In the genomic region with DNA sequence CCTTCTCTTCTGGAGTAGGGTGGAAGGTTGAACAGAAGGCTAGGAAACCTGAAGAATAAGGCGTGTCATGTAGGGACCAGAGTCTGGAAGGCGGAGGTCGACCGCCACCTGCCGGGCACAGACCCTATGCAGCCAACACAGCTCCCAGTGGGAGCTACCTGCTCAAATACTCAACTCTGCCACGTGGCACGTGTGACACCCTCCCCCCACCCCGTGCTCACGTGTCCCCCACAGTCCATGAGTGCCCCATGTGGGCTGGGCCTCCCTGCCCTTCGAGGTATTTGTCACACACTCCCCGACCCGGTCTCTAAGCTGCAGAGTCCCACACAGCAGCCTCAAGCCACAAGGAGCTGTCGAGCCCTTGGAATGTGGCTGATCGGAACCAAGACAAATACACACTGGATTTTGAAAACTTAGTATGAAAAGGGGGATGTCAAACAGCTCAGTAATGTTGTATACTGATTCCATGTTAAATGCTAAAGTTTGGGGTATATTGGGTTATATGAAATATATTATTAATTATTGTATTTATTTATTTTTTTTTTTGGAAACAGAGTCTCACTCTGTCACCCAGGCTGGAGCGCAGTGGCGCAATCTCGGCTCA, we compare ENCODE assay signal across 8 cellular contexts. TPM values are rescaled to one million over a fixed set of nuclear protein-coding genes. Genes with fewer than 3 reads are reported as not detected.
DNase-seq lines count a peak whose midpoint lies in the region; ATAC-seq and TF ChIP-seq lines count a peak whose summit lies in the region.

No MANE protein-coding gene starts in this region.

- H3K9me2 ChIP-seq in OCI-LY1 (ENCODE audit: low read depth, low read length), result no peaks in the 10 kb centered on the region

- H2AFZ ChIP-seq in OCI-LY1 (ENCODE audit: low read length), result no peak overlapping the region

- H3K9ac ChIP-seq in OCI-LY1 (ENCODE audit: low read length), result no peak overlapping the region

- TF ChIP-seq CTCF in OCI-LY1 (IDR thresholded peaks at IDR 0.05; ENCODE audit: low read length), result peak; percentile 81

- H3K27ac ChIP-seq in OCI-LY1 (ENCODE audit: low read depth, low read length, poor library complexity, severe bottlenecking), result no peak overlapping the region

- H3K4me3 Mint-ChIP-seq in activated naive CD4-positive, alpha-beta T cell treated with anti-CD3 and anti-CD28 coated beads for 36 hours, result no peak overlapping the region

- H3K4me1 Mint-ChIP-seq in activated naive CD4-positive, alpha-beta T cell treated with anti-CD3 and anti-CD28 coated beads for 36 hours (ENCODE audit: low read depth), result peaks cover 7% of the 10 kb centered on the region

- H3K27me3 ChIP-seq in OCI-LY1 (ENCODE audit: insufficient read depth, low read length), result no peaks in the 10 kb centered on the region; the same call in 1 of the 2 replicates

- H3K36me3 ChIP-seq in OCI-LY1 (ENCODE audit: insufficient read depth, low read length), result no peaks in the 10 kb centered on the region

- H3K4me3 ChIP-seq in OCI-LY1 (ENCODE audit: low read depth, low read length, poor library complexity, severe bottlenecking), result no peak overlapping the region

- H3F3A ChIP-seq in OCI-LY1 (ENCODE audit: insufficient read depth, low read length), result no peaks in the 10 kb centered on the region

- no peaks in the 10 kb centered on the region for H3K79me2 ChIP-seq in OCI-LY1 (ENCODE audit: insufficient read depth, low read length)

- H3K36me3 Mint-ChIP-seq in activated naive CD4-positive, alpha-beta T cell treated with anti-CD3 and anti-CD28 coated beads for 36 hours (ENCODE audit: low read depth), result no peaks in the 10 kb centered on the region

- DNase-seq in Right ventricle myocardium superior (no peak), cardiac septum (ENCODE audit: low spot score) (no peak), left colon (peak in 1 of 2 donors; percentile 78), head of caudate nucleus (no peak), medulla oblongata (ENCODE audit: extremely low spot score) (no peak), NCI-H345 (lab: John Stamatoyannopoulos, UW) (no peak)
- peak; percentile 79 for DNase-seq in activated naive CD4-positive, alpha-beta T cell treated with anti-CD3 and anti-CD28 coated beads for 36 hours

- peaks cover 3% of the 10 kb centered on the region for H3K4me1 ChIP-seq in OCI-LY1 (ENCODE audit: insufficient read depth, low read length, severe bottlenecking)

- peak overlapping the region; percentile 50; the same call in 1 of the 2 replicates for H3K4me2 ChIP-seq in OCI-LY1 (ENCODE audit: low read length)

- no peaks in the 10 kb centered on the region for H3K9me3 ChIP-seq in OCI-LY1 (ENCODE audit: low read length)

- H3K27ac Mint-ChIP-seq in activated naive CD4-positive, alpha-beta T cell treated with anti-CD3 and anti-CD28 coated beads for 36 hours, result no peak overlapping the region

- intact Hi-C loops in Right ventricle myocardium superior (cut with DNase I), result loop anchor here (2.0 to 5.0 kb wide), 2 partner anchors 51 to 240 kb away; a partner anchor contains a TSS
- intact Hi-C loops in cardiac septum (cut with DNase I), result loop anchor here (5.0 kb wide), 3 partner anchors 71 to 241 kb away; no protein-coding TSS in a partner anchor
- intact Hi-C loops in activated naive CD4-positive, alpha-beta T cell treated with anti-CD3 and anti-CD28 coated beads for 36 hours (cut with micrococcal nuclease), result loop anchor here (1.0 to 5.0 kb wide), 11 partner anchors 38 to 240 kb away; a partner anchor contains a TSS
- intact Hi-C loops in left colon (cut with DNase I, micrococcal nuclease), result no loop called here
- intact Hi-C loops in head of caudate nucleus (cut with DNase I), result loop anchor here (5.0 kb wide), 1 partner anchor 71 kb away; no protein-coding TSS in a partner anchor

- no peaks in the 10 kb centered on the region for H3K27me3 Mint-ChIP-seq in activated naive CD4-positive, alpha-beta T cell treated with anti-CD3 and anti-CD28 coated beads for 36 hours (ENCODE audit: low read depth)

- ATAC-seq in Right ventricle myocardium superior (ENCODE audit: poor library complexity), result peak; percentile 30
- ATAC-seq in left colon, result peak; percentile 71

- CTCF ChIA-PET in activated naive CD4-positive, alpha-beta T cell treated with anti-CD3 and anti-CD28 coated beads for 36 hours (lab: Charles Lee), result interaction anchor here (0.6 to 4.6 kb wide), 53 partner anchors 8 to 245 kb away, joined by 3 to 68 read pairs (median 6); a partner anchor contains a TSS

- H3K9me3 Mint-ChIP-seq in activated naive CD4-positive, alpha-beta T cell treated with anti-CD3 and anti-CD28 coated beads for 36 hours, result no peaks in the 10 kb centered on the region

- H4K20me1 ChIP-seq in OCI-LY1 (ENCODE audit: insufficient read depth, low read length), result no peaks in the 10 kb centered on the region

RNA-seq across cellular contexts. Expression of a gene that starts 11.7 kb away (rescaled TPM):
- total RNA-seq in Right ventricle myocardium superior (9.0 TPM), cardiac septum (9.0 TPM), left colon (10 to 100 TPM; 55.4 to 69.3 TPM)
- 1 to 10 TPM in 1 of 2 experiments, under 1 TPM in 1; 0.91 to 1.6 TPM for total RNA-seq in activated naive CD4-positive, alpha-beta T cell treated with anti-CD3 and anti-CD28 coated beads for 36 hours

RNA-seq across cellular contexts. Expression of a gene that starts 25.1 kb away (rescaled TPM):
- not detected for total RNA-seq in Right ventricle myocardium superior
- not detected for total RNA-seq in cardiac septum
- total RNA-seq in activated naive CD4-positive, alpha-beta T cell treated with anti-CD3 and anti-CD28 coated beads for 36 hours, result not detected
- 1 to 10 TPM; 1.4 to 2.4 TPM for total RNA-seq in left colon

RNA-seq across cellular contexts. Expression of a gene that starts 26.6 kb away (rescaled TPM):
- total RNA-seq in Right ventricle myocardium superior (18.4 TPM), cardiac septum (20.1 TPM), left colon (1 to 10 TPM; 3.1 to 3.2 TPM)
- total RNA-seq in activated naive CD4-positive, alpha-beta T cell treated with anti-CD3 and anti-CD28 coated beads for 36 hours, result under 1 TPM; 0.49 to 0.93 TPM

RNA-seq across cellular contexts. Expression of a gene that starts 36.8 kb away (rescaled TPM):
- total RNA-seq in Right ventricle myocardium superior, result not detected
- total RNA-seq in cardiac septum, result not detected
- not detected for total RNA-seq in activated naive CD4-positive, alpha-beta T cell treated with anti-CD3 and anti-CD28 coated beads for 36 hours
- 10 to 100 TPM; 52.3 to 70.3 TPM for total RNA-seq in left colon

RNA-seq across cellular contexts. Expression of a gene that starts 37.8 kb away (rescaled TPM):
- total RNA-seq in Right ventricle myocardium superior, result not detected
- not detected for total RNA-seq in cardiac septum
- not detected for total RNA-seq in activated naive CD4-positive, alpha-beta T cell treated with anti-CD3 and anti-CD28 coated beads for 36 hours
- under 1 TPM in 1 of 2 donors, not detected in 1; 0.31 TPM for total RNA-seq in left colon

Comparison
In these comparisons a context has a peak if more than half of its experiments do, and no peak if none do; other contexts are left out.
1. intact Hi-C loops: an anchor here in Right ventricle myocardium superior (2.0 to 5.0 kb wide), cardiac septum (5.0 kb wide), activated naive CD4-positive, alpha-beta T cell treated with anti-CD3 and anti-CD28 coated beads for 36 hours (1.0 to 5.0 kb wide) and head of caudate nucleus (5.0 kb wide); none called in left colon.